In the genomic region with DNA sequence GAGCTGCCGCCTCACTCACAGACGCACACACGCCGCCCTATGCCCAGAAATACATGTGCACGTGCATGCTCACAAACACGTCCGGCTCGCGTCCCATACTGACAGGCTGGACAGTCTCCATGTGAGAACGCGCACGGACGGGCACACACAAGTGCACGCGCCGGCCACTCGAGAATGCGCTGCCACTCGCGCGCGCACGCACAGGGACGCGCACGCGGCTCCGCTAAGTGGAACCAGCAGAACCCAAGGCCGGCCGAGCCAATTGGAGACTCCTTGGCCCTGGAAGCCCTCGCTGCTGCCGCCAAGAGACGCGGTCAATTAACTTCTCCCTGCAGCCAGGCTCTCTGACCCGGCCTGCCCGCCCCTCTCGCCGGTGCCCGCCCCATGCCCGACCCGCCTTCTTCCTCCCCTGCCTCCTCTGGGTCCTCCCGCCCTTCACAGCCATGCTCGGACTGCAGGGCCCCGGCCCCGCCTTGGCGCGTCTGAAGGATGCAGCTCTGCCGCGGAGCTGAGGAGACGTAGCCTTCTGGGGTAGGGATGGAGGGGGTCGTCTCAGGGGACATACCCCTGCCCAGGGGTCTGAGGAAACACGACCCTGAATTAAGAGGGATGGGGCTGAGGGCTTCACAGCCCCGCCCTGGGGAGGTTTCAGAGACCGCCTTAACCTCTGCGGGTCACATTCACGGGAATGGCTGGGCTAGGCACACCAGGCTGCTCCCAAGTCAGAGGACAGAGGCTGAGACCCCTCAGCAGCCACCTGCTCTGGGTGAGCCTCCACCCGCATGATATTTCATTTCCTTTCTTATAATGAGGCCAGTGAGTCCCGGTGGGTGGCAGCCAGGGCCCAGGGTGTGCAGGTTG, we compare ENCODE assay signal across 1 cellular context.
A peak's percentile ranks its signal among the peaks of the same experiment; 100 is the strongest.
TF ChIP-seq lines count a peak whose summit lies in the region.

No MANE protein-coding gene starts in this region.

TF ChIP-seq in IMR-90, 13 proteins besides CTCF, POLR2A, EP300 and RAD21 (continued from another document):
- no peak for TF ChIP-seq CHD1 (IDR thresholded peaks at IDR 0.05; ENCODE audit: low read depth, low read length)
- TF ChIP-seq BHLHE40 (IDR thresholded peaks at IDR 0.05; ENCODE audit: low read depth, low read length): peak; percentile 88
- no peak for TF ChIP-seq SMC3 (IDR thresholded peaks at IDR 0.05; ENCODE audit: low read depth, low read length)
- TF ChIP-seq, protein P1, sequence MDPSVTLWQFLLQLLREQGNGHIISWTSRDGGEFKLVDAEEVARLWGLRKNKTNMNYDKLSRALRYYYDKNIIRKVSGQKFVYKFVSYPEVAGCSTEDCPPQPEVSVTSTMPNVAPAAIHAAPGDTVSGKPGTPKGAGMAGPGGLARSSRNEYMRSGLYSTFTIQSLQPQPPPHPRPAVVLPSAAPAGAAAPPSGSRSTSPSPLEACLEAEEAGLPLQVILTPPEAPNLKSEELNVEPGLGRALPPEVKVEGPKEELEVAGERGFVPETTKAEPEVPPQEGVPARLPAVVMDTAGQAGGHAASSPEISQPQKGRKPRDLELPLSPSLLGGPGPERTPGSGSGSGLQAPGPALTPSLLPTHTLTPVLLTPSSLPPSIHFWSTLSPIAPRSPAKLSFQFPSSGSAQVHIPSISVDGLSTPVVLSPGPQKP (IDR thresholded peaks at IDR 0.05; ENCODE audit: borderline replicate concordance, low read depth, low read length): no peak
- peak; percentile 70; the same call in 1 of the 2 replicates for TF ChIP-seq MXI1 (IDR thresholded peaks at IDR 0.05; ENCODE audit: borderline replicate concordance, low read depth, low read length)
- TF ChIP-seq RFX5 (IDR thresholded peaks at IDR 0.05; ENCODE audit: low read depth, low read length): no peak
- TF ChIP-seq FOS (IDR thresholded peaks at IDR 0.05; ENCODE audit: low read depth, low read length): no peak
- TF ChIP-seq, protein P2, sequence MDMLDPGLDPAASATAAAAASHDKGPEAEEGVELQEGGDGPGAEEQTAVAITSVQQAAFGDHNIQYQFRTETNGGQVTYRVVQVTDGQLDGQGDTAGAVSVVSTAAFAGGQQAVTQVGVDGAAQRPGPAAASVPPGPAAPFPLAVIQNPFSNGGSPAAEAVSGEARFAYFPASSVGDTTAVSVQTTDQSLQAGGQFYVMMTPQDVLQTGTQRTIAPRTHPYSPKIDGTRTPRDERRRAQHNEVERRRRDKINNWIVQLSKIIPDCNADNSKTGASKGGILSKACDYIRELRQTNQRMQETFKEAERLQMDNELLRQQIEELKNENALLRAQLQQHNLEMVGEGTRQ (IDR thresholded peaks at IDR 0.05; ENCODE audit: low read depth, low read length): no peak
TF ChIP-seq in IMR-90: peak in this region for 2.
